9 cellular contexts compared by ENCODE assay signal in the genomic region with DNA sequence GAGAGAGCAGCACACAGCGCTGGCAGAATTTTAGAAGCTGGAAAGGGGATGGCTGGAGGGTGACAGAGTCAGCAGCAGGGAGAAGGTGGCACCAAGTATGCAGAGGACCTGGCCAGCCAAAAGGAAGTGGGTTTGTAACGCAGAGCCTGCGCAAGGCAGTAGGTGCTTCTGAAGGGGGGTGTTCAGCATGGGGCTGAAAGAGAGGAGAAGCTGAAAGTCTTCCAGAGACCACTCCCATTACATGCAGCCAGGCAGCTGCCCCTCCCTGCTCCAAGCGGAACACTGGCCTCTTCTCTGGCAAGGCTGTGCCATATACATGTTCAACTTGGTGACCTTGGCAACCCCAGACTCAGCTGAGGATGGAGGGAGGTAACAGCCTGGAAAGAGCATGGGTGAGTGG. TPM values are rescaled to one million over a fixed set of nuclear protein-coding genes. Genes with fewer than 3 reads are reported as not detected.
"Had no signal": no experiment of that assay in that cellular context is flagged by ENCODE, and none has a peak within 500 bp of the region (broad histone marks: within the 10 kb centered on the region; RNA-seq: fewer than 3 reads in every experiment).

No MANE protein-coding gene starts in this region.

- H3K4me3 Mint-ChIP-seq: GM23338, HFFc6 had no signal

- H2AFZ ChIP-seq: GM23338 had no signal

- H3K4me1 Mint-ChIP-seq: GM23338 had no signal

- H3K27ac Mint-ChIP-seq: GM23338, HFFc6 had no signal

- DNase-seq: H7, HFFc6, IMR-90, KBM-7 had no signal

- H3K9me3 Mint-ChIP-seq: GM23338 had no signal

- ATAC-seq: GM23338, HCT116 had no signal

- H3K4me3 ChIP-seq: GM23338, HAP-1 had no signal

- H3K4me1 ChIP-seq: HAP-1 had no signal

- H3K36me3 ChIP-seq: HAP-1 had no signal

- H3K4me2 ChIP-seq: GM23338, KMS-11 had no signal

- H3K9ac ChIP-seq: KMS-11 had no signal

- H3K27ac ChIP-seq: KMS-11 had no signal

- FAIRE-seq: HTR-8/SVneo had no signal

RNA-seq across cellular contexts. Expression of a gene that starts 42.1 kb away (rescaled TPM):
- total RNA-seq: HFFc6, IMR-90 had no signal
- polyA plus RNA-seq: IMR-90 had no signal
